In genomic region chr1:225343618-225344017, GRCh38 we compare ENCODE assay signal across 10 cellular contexts.
DNase-seq lines count a peak whose midpoint lies in the region; ATAC-seq, FAIRE-seq and TF ChIP-seq lines count a peak whose summit lies in the region.
"Had no signal": no experiment of that assay in that cellular context is flagged by ENCODE, and none has a peak within 500 bp of the region (broad histone marks: within the 10 kb centered on the region; RNA-seq: fewer than 3 reads in every experiment).

No MANE protein-coding gene starts in this region.

- ATAC-seq in HG03342 (IDR thresholded peaks at IDR 0.05; ENCODE audit: unreplicated experiment) = no peak

- DNase-seq in A172 (ENCODE audit: low spot score) = peak; percentile 14
- peak; percentile 24 for DNase-seq in NCI-H460 (ENCODE audit: extremely low read depth, low read depth)
- peak; percentile 31 to 32 for DNase-seq in cardiac fibroblast (ENCODE audit: low read depth in 2 of 2)
- DNase-seq in COLO668 (lab: John Stamatoyannopoulos, UW; ENCODE audit: unreplicated experiment) = no peak
- DNase-seq in hippocampal formation (lab: John Stamatoyannopoulos, UW) = no peak
- DNase-seq in stimulated activated CD4-positive, alpha-beta T cell treated with anti-CD3 and anti-CD28 coated beads, Interleukin-2, amount 100 ng/mL, for 48 hours = no peak
- DNase-seq: activated CD8-positive, alpha-beta memory T cell treated with anti-CD3 and anti-CD28 coated beads for 24 hours; effector CD4-positive, alpha-beta T cell had no signal

- peak; percentile 90 for FAIRE-seq in G401.6 (lab: Jason Lieb, UNC)

- peak; percentile 15 for TF ChIP-seq CTCF in cardiac fibroblast (IDR thresholded peaks at IDR 0.05; ENCODE audit: low read depth, low read length)

- H3K4me3 ChIP-seq in cardiac fibroblast (replicated peaks in 1 of 2; ENCODE audit: low read depth in 2 of 2, low read length in 2 of 2) = no peak overlapping the region

Comparison
In these comparisons a context has a peak if more than half of its experiments do, and no peak if none do; other contexts are left out.
1. DNase-seq: peak in A172 (single experiment), NCI-H460 (single experiment) and cardiac fibroblast (2 of 2); none in COLO668 (single experiment), hippocampal formation (0 of 2) and stimulated activated CD4-positive, alpha-beta T cell treated with anti-CD3 and anti-CD28 coated beads, Interleukin-2, amount 100 ng/mL, for 48 hours (0 of 2).